In genomic region chr6:143507358-143508145, GRCh38 we compare ENCODE assay signal across 15 cellular contexts. TPM values are rescaled to one million over a fixed set of nuclear protein-coding genes. Genes with fewer than 3 reads are reported as not detected.
DNase-seq lines count a peak whose midpoint lies in the region; ATAC-seq, FAIRE-seq and TF ChIP-seq lines count a peak whose summit lies in the region.
"Had no signal": no experiment of that assay in that cellular context is flagged by ENCODE, and none has a peak within 500 bp of the region (broad histone marks: within the 10 kb centered on the region; RNA-seq: fewer than 3 reads in every experiment).

No MANE protein-coding gene starts in this region.

- no peak for TF ChIP-seq RAD21 in GM12878 (IDR thresholded peaks at IDR 0.05; ENCODE audit: insufficient read depth, low read depth, low read length)

- no peaks in the 10 kb centered on the region for H3K36me3 Mint-ChIP-seq in T-helper 17 cell (ENCODE audit: low read depth)

- no peak overlapping the region for H3K9ac ChIP-seq in GM12878 (ENCODE audit: control insufficient read depth, insufficient read depth, low read length)

- RAD21 ChIA-PET in GM12878 (lab: Charles Lee; ENCODE audit: unreplicated experiment), result interaction anchor here (0.7 kb wide), 1 partner anchor 1033 kb away, joined by 3 read pairs; no protein-coding TSS in a partner anchor

- TF ChIP-seq CTCF in GM13976 (IDR thresholded peaks at IDR 0.05; ENCODE audit: borderline replicate concordance, control extremely low read depth, extremely low read depth, insufficient read depth, missing control alignments), result no peak
- no peak for TF ChIP-seq CTCF in GM12878 (IDR thresholded peaks at IDR 0.05 in 2 of 3, conservative IDR thresholded peaks at IDR 0.05 in 1 of 3; ENCODE audit: control insufficient read depth in 2 of 3, extremely low read depth in 1 of 3, insufficient read depth in 1 of 3, low read depth in 3 of 3, low read length in 3 of 3)

- H3K79me2 ChIP-seq in GM12878 (ENCODE audit: control insufficient read depth, insufficient read depth, low read length), result peaks cover 18% of the 10 kb centered on the region

- TF ChIP-seq EP300 in GM12878 (IDR thresholded peaks at IDR 0.05; ENCODE audit: borderline replicate concordance in 1 of 2, control insufficient read depth in 1 of 2, low read depth in 2 of 2, low read length in 2 of 2), result no peak

- H3K27me3 Mint-ChIP-seq in T-helper 17 cell, result no peaks in the 10 kb centered on the region

- 78% methylated on average over 6 of the region's 6 CpGs for WGBS in GM12878 (ENCODE audit: insufficient coverage, insufficient replicate concordance, low lambda C conversion rate, missing lambda C conversion rate)

- POLR2A ChIA-PET in GM12878 (lab: Charles Lee), result no interaction called here

- peaks cover 32% of the 10 kb centered on the region for H3K4me1 ChIP-seq in GM12878 (ENCODE audit: control insufficient read depth, insufficient read depth, low read length)

- CTCF ChIA-PET in GM12878 (lab: Yijun Ruan, JAX), result interaction anchor here (0.9 to 2.9 kb wide), 5 partner anchors 10 to 506 kb away, joined by 3 to 9 read pairs (median 3); no protein-coding TSS in a partner anchor

- ATAC-seq in GM21423 (IDR thresholded peaks at IDR 0.05; ENCODE audit: unreplicated experiment) (peak; percentile 35), HG03039 (IDR thresholded peaks at IDR 0.05; ENCODE audit: unreplicated experiment) (peak; percentile 45), GM12878 (peak; percentile 43), HG03571 (IDR thresholded peaks at IDR 0.05; ENCODE audit: unreplicated experiment) (no peak), T-helper 17 cell (no peak)

- H3K27ac ChIP-seq in GM12878 (ENCODE audit: control insufficient read depth, insufficient read depth), result no peak overlapping the region
- H3K27ac ChIP-seq: neutrophil had no signal

- no peak overlapping the region for H3K4me3 ChIP-seq in GM12878

- H3K27me3 ChIP-seq in GM12878 (replicated peaks in 1 of 2; ENCODE audit: control insufficient read depth in 2 of 2, insufficient read depth in 2 of 2, low read length in 1 of 2), result no peaks in the 10 kb centered on the region
- H3K27me3 ChIP-seq: neutrophil had no signal

- no peak overlapping the region for H3K27ac Mint-ChIP-seq in T-helper 17 cell

- no peak overlapping the region for H3K4me3 Mint-ChIP-seq in T-helper 17 cell

- no peak overlapping the region for H2AFZ ChIP-seq in GM12878 (ENCODE audit: control insufficient read depth, low read depth, low read length)

- H3K9me3 ChIP-seq in GM12878 (replicated peaks; ENCODE audit: control insufficient read depth, insufficient read depth, low read length), result no peaks in the 10 kb centered on the region
- H3K9me3 ChIP-seq in T-helper 17 cell (ENCODE audit: control insufficient read depth, low read length, poor library complexity, severe bottlenecking), result no peaks in the 10 kb centered on the region
- H3K9me3 ChIP-seq: neutrophil had no signal

- no peak overlapping the region; the same call in 1 of the 2 replicates for H3K4me2 ChIP-seq in GM12878 (ENCODE audit: control insufficient read depth, insufficient read depth)

- no peak for TF ChIP-seq POLR2A in GM12878 (IDR thresholded peaks at IDR 0.05; ENCODE audit: low read depth, low read length)

- peaks cover 25% of the 10 kb centered on the region for H3K4me1 Mint-ChIP-seq in T-helper 17 cell

- SMC1A ChIA-PET in GM12878 (lab: Charles Lee; ENCODE audit: uncharacterized antibody, unreplicated experiment), result interaction anchor here (0.8 to 1.7 kb wide), 6 partner anchors 11 to 683 kb away, joined by 3 to 6 read pairs (median 4); partner anchors contain the start of gene LTV1

- intact Hi-C loops in GM12878 (cut with micrococcal nuclease; ENCODE audit: unreplicated experiment), result loop anchor here (10.0 kb wide), 1 partner anchor 273 kb away; no protein-coding TSS in a partner anchor

- BruUV-seq in GM12878 (replicated peaks; lab: Mats Ljungman, UMichigan), result no TSS peak

- peaks cover 0 to 7% of the 10 kb centered on the region in 2 experiments; a peak in 2 of 4 replicates for H3K36me3 ChIP-seq in GM12878 (ENCODE audit: control insufficient read depth in 2 of 2, insufficient read depth in 2 of 2, low read length in 1 of 2)

- FAIRE-seq in GM12878 (lab: Jason Lieb, UNC), result no peak
- FAIRE-seq: urothelium cell line had no signal

- peak; percentile 26 for DNase-seq in GM13976 (ENCODE audit: low spot score)
- DNase-seq in GM12878 (ENCODE audit: low read depth, low spot score), result no peak
- DNase-seq in RKO (ENCODE audit: low spot score), result no peak
- DNase-seq in stimulated activated CD4-positive, alpha-beta T cell treated with anti-CD3 and anti-CD28 coated beads, Interleukin-2, amount 100 ng/mL, for 24 hours, result no peak
- DNase-seq in T-helper 17 cell, result no peak
- DNase-seq: activated CD8-positive, alpha-beta memory T cell treated with anti-CD3 and anti-CD28 coated beads, Interleukin-2, amount 50 U/mL, for 4 hours; DMS79; head of caudate nucleus; NCI-H524; Right ventricle myocardium superior had no signal

- in situ Hi-C loops in GM13976 (cut with MboI; ENCODE audit: low sequenced_read_pairs, unreplicated experiment) (no loop called here), GM12878 (cut with MboI) (no loop called here)

- H4K20me1 ChIP-seq in GM12878 (ENCODE audit: control insufficient read depth, insufficient read depth), result no peaks in the 10 kb centered on the region

TF ChIP-seq in GM12878, 131 proteins besides CTCF, POLR2A, EP300 and RAD21 (continues in another document):
- TF ChIP-seq MAX (IDR thresholded peaks at IDR 0.05; ENCODE audit: low read depth, low read length), result no peak
- TF ChIP-seq MYB (IDR thresholded peaks at IDR 0.05; ENCODE audit: borderline replicate concordance, low read depth, low read length), result no peak
- no peak for TF ChIP-seq BMI1 (IDR thresholded peaks at IDR 0.05; ENCODE audit: borderline replicate concordance)
- TF ChIP-seq NBN (IDR thresholded peaks at IDR 0.05), result 0 out of 2 replicates have a peak, but pooled peaks have one; percentile 37

RNA-seq across cellular contexts. Expression of gene FUCA2, which starts 4.0 kb away (rescaled TPM):
- total RNA-seq in GM12878 (2013; cell fraction: nucleolus; rRNA removed), result 22.0 and 22.3 TPM in 2 replicates
- total RNA-seq in GM12878 (2014; rRNA removed) (19.5 and 19.7 TPM in 2 replicates), GM12878 (2014; rRNA removed; fragmentation: Illumina TruSeq; extraction: Trizol) (22.2 and 22.3 TPM in 2 replicates), GM12878 (2021) (33.2 and 33.6 TPM in 2 replicates), T-helper 17 cell (1 to 10 TPM; 7.8 to 8.3 TPM)
- 17.9 TPM for polyA plus RNA-seq in GM12878 (2011; ENCODE audit: low read depth)
- polyA plus RNA-seq in GM12878 (2011; rRNA removed) (19.2 and 23.5 TPM in 2 replicates), GM12878 (2014; fragmentation: Illumina TruSeq; extraction: Trizol) (22.2 and 28.2 TPM in 2 replicates), GM12878 (2014; fragmentation: Nextera tagmentation; extraction: Ambion mirVana) (10 to 100 TPM in 1 of 2 experiments, 1 to 10 TPM in 1; 5.7 to 11.8 TPM), GM12878 (2014; rRNA removed) (20.8 and 21.1 TPM in 2 replicates), GM12878 (2016; fragmentation: Nextera tagmentation; extraction: Ambion mirVana) (10 to 100 TPM; 35.0 to 36.2 TPM)
- polyA plus RNA-seq in GM12878 (2011; cell fraction: cytosol; rRNA removed), result 12.1 and 13.8 TPM in 2 replicates
- 11.3 and 12.5 TPM in 2 replicates for polyA plus RNA-seq in GM12878 (2011; cell fraction: nucleus; rRNA removed)
- 17.7 and 18.7 TPM in 2 replicates for polyA plus RNA-seq in GM12878 (2012)
- polyA minus RNA-seq in GM12878 (2011; rRNA and poly(A)+ RNA removed), result 8.8 and 9.1 TPM in 2 replicates
- 5.2 and 7.6 TPM in 2 replicates for polyA minus RNA-seq in GM12878 (2011; cell fraction: cytosol; rRNA and poly(A)+ RNA removed)
- polyA minus RNA-seq in GM12878 (2011; cell fraction: nucleus; rRNA and poly(A)+ RNA removed), result 2.8 and 3.7 TPM in 2 replicates

RNA-seq across cellular contexts. Expression of gene PEX3, which starts 56.9 kb away (rescaled TPM):
- 26.1 and 27.3 TPM in 2 replicates for total RNA-seq in GM12878 (2013; cell fraction: nucleolus; rRNA removed)
- total RNA-seq in GM12878 (2014; rRNA removed), result 22.2 and 25.3 TPM in 2 replicates
- total RNA-seq in GM12878 (2014; rRNA removed; fragmentation: Illumina TruSeq; extraction: Trizol), result 35.3 and 36.2 TPM in 2 replicates
- total RNA-seq in GM12878 (2021), result 18.6 and 19.0 TPM in 2 replicates
- polyA plus RNA-seq in GM12878 (2011; ENCODE audit: low read depth), result 11.3 TPM
- 70.7 and 101 TPM in 2 replicates for polyA plus RNA-seq in GM12878 (2011; rRNA removed)
- polyA plus RNA-seq in GM12878 (2011; cell fraction: cytosol; rRNA removed), result 20.9 and 25.1 TPM in 2 replicates
- 32.3 and 34.1 TPM in 2 replicates for polyA plus RNA-seq in GM12878 (2011; cell fraction: nucleus; rRNA removed)
- polyA plus RNA-seq in GM12878 (2012), result 19.8 and 22.8 TPM in 2 replicates
- 28.7 and 35.2 TPM in 2 replicates for polyA plus RNA-seq in GM12878 (2014; fragmentation: Illumina TruSeq; extraction: Trizol)
- polyA plus RNA-seq in GM12878 (2014; fragmentation: Nextera tagmentation; extraction: Ambion mirVana), result 10 to 100 TPM; 50.8 to 70.0 TPM
- polyA plus RNA-seq in GM12878 (2014; rRNA removed), result 22.7 and 24.2 TPM in 2 replicates
- polyA plus RNA-seq in GM12878 (2016; fragmentation: Nextera tagmentation; extraction: Ambion mirVana), result 10 to 100 TPM; 42.0 to 49.5 TPM
- 24.3 and 26.5 TPM in 2 replicates for polyA minus RNA-seq in GM12878 (2011; rRNA and poly(A)+ RNA removed)
- 14.6 and 23.3 TPM in 2 replicates for polyA minus RNA-seq in GM12878 (2011; cell fraction: cytosol; rRNA and poly(A)+ RNA removed)
- polyA minus RNA-seq in GM12878 (2011; cell fraction: nucleus; rRNA and poly(A)+ RNA removed), result 49.7 and 70.8 TPM in 2 replicates
- total RNA-seq in T-helper 17 cell, result 10 to 100 TPM in 1 of 2 donors, 1 to 10 TPM in 1; 8.2 to 10.2 TPM

RNA-seq across cellular contexts. Expression of gene ADAT2, which starts 57.1 kb away (rescaled TPM):
- 75.3 and 76.7 TPM in 2 replicates for total RNA-seq in GM12878 (2013; cell fraction: nucleolus; rRNA removed)
- 17.5 and 20.1 TPM in 2 replicates for total RNA-seq in GM12878 (2014; rRNA removed)
- 19.5 and 21.5 TPM in 2 replicates for total RNA-seq in GM12878 (2014; rRNA removed; fragmentation: Illumina TruSeq; extraction: Trizol)
- total RNA-seq in GM12878 (2021), result 13.2 and 17.1 TPM in 2 replicates
- 12.3 TPM for polyA plus RNA-seq in GM12878 (2011; ENCODE audit: low read depth)
- 35.5 and 55.9 TPM in 2 replicates for polyA plus RNA-seq in GM12878 (2011; rRNA removed)
- 13.2 and 13.5 TPM in 2 replicates for polyA plus RNA-seq in GM12878 (2011; cell fraction: cytosol; rRNA removed)
- polyA plus RNA-seq in GM12878 (2011; cell fraction: nucleus; rRNA removed), result 27.6 and 32.9 TPM in 2 replicates
- polyA plus RNA-seq in GM12878 (2012), result 15.7 and 15.9 TPM in 2 replicates
- polyA plus RNA-seq in GM12878 (2014; fragmentation: Illumina TruSeq; extraction: Trizol), result 23.1 and 35.6 TPM in 2 replicates
- 1 to 10 TPM; 7.8 to 9.0 TPM for polyA plus RNA-seq in GM12878 (2014; fragmentation: Nextera tagmentation; extraction: Ambion mirVana)
- 25.8 and 38.6 TPM in 2 replicates for polyA plus RNA-seq in GM12878 (2014; rRNA removed)
- 10 to 100 TPM; 12.6 to 15.1 TPM for polyA plus RNA-seq in GM12878 (2016; fragmentation: Nextera tagmentation; extraction: Ambion mirVana)
- polyA minus RNA-seq in GM12878 (2011; rRNA and poly(A)+ RNA removed), result 6.4 and 9.4 TPM in 2 replicates
- polyA minus RNA-seq in GM12878 (2011; cell fraction: cytosol; rRNA and poly(A)+ RNA removed), result 4.2 and 5.2 TPM in 2 replicates
- polyA minus RNA-seq in GM12878 (2011; cell fraction: nucleus; rRNA and poly(A)+ RNA removed), result 9.6 and 11.5 TPM in 2 replicates
- total RNA-seq in T-helper 17 cell, result 10 to 100 TPM; 19.1 to 19.8 TPM

Comparison
In these comparisons a context has a peak if more than half of its experiments do, and no peak if none do; other contexts are left out.
1. ATAC-seq: peak in GM21423 (single experiment), HG03039 (single experiment) and GM12878 (single experiment); none in HG03571 (single experiment) and T-helper 17 cell (single experiment).